ENCODE assay signal across 1 cellular context in the genomic region with DNA sequence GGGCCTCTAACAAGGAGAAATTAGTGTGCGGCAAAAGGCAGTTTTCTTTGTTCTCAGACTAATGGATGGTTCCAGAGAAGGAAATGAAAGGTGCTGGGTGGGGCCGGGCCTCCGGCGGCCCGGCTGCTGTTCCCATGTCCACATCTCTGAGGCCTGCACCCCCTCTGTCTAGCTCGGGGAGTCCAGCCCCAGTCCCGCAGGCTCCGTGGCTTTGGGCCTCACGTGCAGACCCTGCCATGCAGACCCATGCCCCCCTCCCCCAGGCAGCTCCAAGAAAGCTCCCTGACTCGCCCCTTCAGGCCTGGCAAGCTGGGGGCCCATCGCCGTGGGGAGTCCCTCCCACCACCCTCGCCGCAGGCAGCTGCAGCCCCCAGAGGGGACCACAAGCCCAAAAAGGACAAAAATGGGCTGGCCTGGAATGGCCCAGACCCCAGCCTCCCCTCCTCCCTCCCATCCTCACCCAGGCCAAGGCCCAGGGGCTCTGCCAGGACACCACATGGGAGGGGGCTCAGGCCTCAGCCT.
TF ChIP-seq lines count a peak whose summit lies in the region.

No MANE protein-coding gene starts in this region.

TF ChIP-seq in HCT116, 20 proteins besides CTCF, POLR2A, EP300 and RAD21 (continued from another document):
- no peak for TF ChIP-seq ZBTB33 (IDR thresholded peaks at IDR 0.05; ENCODE audit: extremely low read depth, insufficient replicate concordance, low read length)
- no peak for TF ChIP-seq EZH2 (IDR thresholded peaks at IDR 0.05)
- TF ChIP-seq ZFX (IDR thresholded peaks at IDR 0.05): no peak
- no peak for TF ChIP-seq ELF1 (IDR thresholded peaks at IDR 0.05; ENCODE audit: borderline replicate concordance, low read depth)
- TF ChIP-seq EZH2phosphoT487 (IDR thresholded peaks at IDR 0.05; ENCODE audit: borderline replicate concordance): no peak
- no peak for TF ChIP-seq FOSL1 (IDR thresholded peaks at IDR 0.05; ENCODE audit: low read depth)
- TF ChIP-seq YY1 (IDR thresholded peaks at IDR 0.05; ENCODE audit: extremely low read depth, insufficient replicate concordance, low read depth, low read length): no peak
- TF ChIP-seq POLR2AphosphoS5 (IDR thresholded peaks at IDR 0.05; ENCODE audit: low read depth, low read length): no peak; the same call in 1 of the 2 replicates
- no peak for TF ChIP-seq CEBPB (IDR thresholded peaks at IDR 0.05; ENCODE audit: low read depth)
- no peak for TF ChIP-seq ZNF274 (IDR thresholded peaks at IDR 0.05; ENCODE audit: low read depth, low read length)
- TF ChIP-seq CBX3 (IDR thresholded peaks at IDR 0.05; ENCODE audit: low read depth): no peak
- TF ChIP-seq MAX (IDR thresholded peaks at IDR 0.05): no peak
- no peak for TF ChIP-seq JUND (IDR thresholded peaks at IDR 0.05)
- no peak for TF ChIP-seq SIN3A (IDR thresholded peaks at IDR 0.05; ENCODE audit: low read depth)
